ENCODE assay signal across 2 cellular contexts in the genomic region with DNA sequence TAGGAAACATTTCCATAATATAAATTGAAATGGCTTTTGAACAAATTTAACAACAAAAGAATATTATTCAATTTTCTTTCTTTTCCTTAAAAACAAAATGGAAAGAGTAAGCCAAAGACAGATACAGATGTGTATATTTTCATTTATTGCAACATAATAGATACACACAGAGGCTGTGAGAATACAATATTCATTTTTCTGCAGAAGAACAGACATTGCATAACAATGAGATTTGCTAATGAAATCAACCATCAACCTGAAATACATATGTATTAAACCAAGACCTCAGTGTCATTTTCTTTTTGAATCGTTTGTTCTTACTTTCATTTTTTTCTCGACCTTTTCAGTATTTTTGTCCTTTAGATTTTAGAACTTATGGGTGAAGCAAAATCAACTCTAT.
TF ChIP-seq lines count a peak whose summit lies in the region.

No MANE protein-coding gene starts in this region.

TF ChIP-seq in HepG2, 621 proteins besides CTCF, POLR2A, EP300 and RAD21 (continued from another document):
- TF ChIP-seq ZFP36L1 (CRISPR knock-in tag; IDR thresholded peaks at IDR 0.05) (no peak), CEBPG (CRISPR knock-in tag; IDR thresholded peaks at IDR 0.05) (0 out of 2 replicates have a peak, but pooled peaks have one; percentile 4)
TF ChIP-seq in HepG2: peak in this region for 2.

TF ChIP-seq in K562, 482 proteins besides CTCF, POLR2A, EP300 and RAD21 (continued from another document):
- peak; percentile 77 for TF ChIP-seq CEBPB (tag; IDR thresholded peaks at IDR 0.05)
- TF ChIP-seq, protein P1, sequence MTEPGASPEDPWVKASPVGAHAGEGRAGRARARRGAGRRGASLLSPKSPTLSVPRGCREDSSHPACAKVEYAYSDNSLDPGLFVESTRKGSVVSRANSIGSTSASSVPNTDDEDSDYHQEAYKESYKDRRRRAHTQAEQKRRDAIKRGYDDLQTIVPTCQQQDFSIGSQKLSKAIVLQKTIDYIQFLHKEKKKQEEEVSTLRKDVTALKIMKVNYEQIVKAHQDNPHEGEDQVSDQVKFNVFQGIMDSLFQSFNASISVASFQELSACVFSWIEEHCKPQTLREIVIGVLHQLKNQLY (CRISPR knock-in tag; conservative IDR thresholded peaks at IDR 0.05), result no peak
